In genomic region chr3:172511783-172512357, GRCh38 we compare ENCODE assay signal across 10 cellular contexts. TPM values are rescaled to one million over a fixed set of nuclear protein-coding genes. Genes with fewer than 3 reads are reported as not detected.
DNase-seq lines count a peak whose midpoint lies in the region; ATAC-seq and TF ChIP-seq lines count a peak whose summit lies in the region.
"Had no signal": no experiment of that assay in that cellular context is flagged by ENCODE, and none has a peak within 500 bp of the region (broad histone marks: within the 10 kb centered on the region; RNA-seq: fewer than 3 reads in every experiment).

No MANE protein-coding gene starts in this region.

- no TSS peak for BruUV-seq in A673 (replicated peaks; lab: Mats Ljungman, UMichigan)

- peak overlapping the region; percentile 67 for H3K4me3 Mint-ChIP-seq in activated CD4-positive, alpha-beta T cell treated with anti-CD3 and anti-CD28 coated beads for 36 hours
- H3K4me3 Mint-ChIP-seq in T-helper 2 cell treated with Interferon-gamma antibody and Interleukin-4, amounts not matched to agents 5 μg/mL and 100 μg/mL, for 36 hours, result peak overlapping the region; percentile 74
- H3K4me3 Mint-ChIP-seq in osteocyte (ENCODE audit: unreplicated experiment), result no peak overlapping the region

- H3K27ac ChIP-seq in skeletal muscle tissue (ENCODE audit: low read depth, low read length), result peak overlapping the region; percentile 13
- H3K27ac ChIP-seq in A673 (ENCODE audit: low read depth, low read length, poor library complexity, severe bottlenecking), result no peak overlapping the region
- H3K27ac ChIP-seq: A549, SK-N-MC had no signal

- CTCF ChIA-PET in activated CD4-positive, alpha-beta T cell treated with anti-CD3 and anti-CD28 coated beads for 36 hours (lab: Charles Lee), result interaction anchor here (0.7 to 2.8 kb wide), 6 partner anchors 9 to 84 kb away, joined by 3 to 19 read pairs (median 4); no protein-coding TSS in a partner anchor
- CTCF ChIA-PET in A673 (lab: Charles Lee), result no interaction called here

- no peaks in the 10 kb centered on the region for H3K27me3 ChIP-seq in skeletal muscle tissue (ENCODE audit: control insufficient read depth in 3 of 3, insufficient read depth in 3 of 3, low read length in 3 of 3)
- H3K27me3 ChIP-seq in A673 (replicated peaks; ENCODE audit: insufficient read depth, low read depth, low read length, poor library complexity), result no peaks in the 10 kb centered on the region

- peak; percentile 71 for ATAC-seq in activated CD4-positive, alpha-beta T cell treated with anti-CD3 and anti-CD28 coated beads for 36 hours
- peak; percentile 50 for ATAC-seq in HG02642 (IDR thresholded peaks at IDR 0.05; ENCODE audit: poor library complexity, unreplicated experiment)
- ATAC-seq: A549 had no signal

- no peaks in the 10 kb centered on the region for H3K9me3 Mint-ChIP-seq in activated CD4-positive, alpha-beta T cell treated with anti-CD3 and anti-CD28 coated beads for 36 hours (ENCODE audit: low read depth)
- no peaks in the 10 kb centered on the region for H3K9me3 Mint-ChIP-seq in T-helper 2 cell treated with Interferon-gamma antibody and Interleukin-4, amounts not matched to agents 5 μg/mL and 100 μg/mL, for 36 hours
- H3K9me3 Mint-ChIP-seq in osteocyte (ENCODE audit: unreplicated experiment), result no peaks in the 10 kb centered on the region

- POLR2A ChIA-PET in activated CD4-positive, alpha-beta T cell treated with anti-CD3 and anti-CD28 coated beads for 36 hours (lab: Charles Lee), result interaction anchor here (0.5 to 1.4 kb wide), 2 partner anchors 80 to 671 kb away, joined by 3 to 4 read pairs; no protein-coding TSS in a partner anchor
- POLR2A ChIA-PET in A673 (lab: Charles Lee; ENCODE audit: low non-redundant PET), result no interaction called here

- no peak for TF ChIP-seq CTCF in osteocyte (IDR thresholded peaks at IDR 0.05)
- no peak for TF ChIP-seq CTCF in A673 (conservative IDR thresholded peaks at IDR 0.05; ENCODE audit: low read depth, low read length)

- H3K27me3 Mint-ChIP-seq in activated CD4-positive, alpha-beta T cell treated with anti-CD3 and anti-CD28 coated beads for 36 hours, result no peaks in the 10 kb centered on the region
- H3K27me3 Mint-ChIP-seq in T-helper 2 cell treated with Interferon-gamma antibody and Interleukin-4, amounts not matched to agents 5 μg/mL and 100 μg/mL, for 36 hours (ENCODE audit: low read depth), result no peaks in the 10 kb centered on the region
- H3K27me3 Mint-ChIP-seq in osteocyte (ENCODE audit: unreplicated experiment), result peaks cover 42% of the 10 kb centered on the region

- peaks cover 72% of the 10 kb centered on the region for H3K36me3 Mint-ChIP-seq in activated CD4-positive, alpha-beta T cell treated with anti-CD3 and anti-CD28 coated beads for 36 hours (ENCODE audit: low read depth)
- H3K36me3 Mint-ChIP-seq in T-helper 2 cell treated with Interferon-gamma antibody and Interleukin-4, amounts not matched to agents 5 μg/mL and 100 μg/mL, for 36 hours (ENCODE audit: low read depth), result peaks cover 94% of the 10 kb centered on the region
- H3K36me3 Mint-ChIP-seq in osteocyte (ENCODE audit: unreplicated experiment), result no peaks in the 10 kb centered on the region

- peak; percentile 47 for DNase-seq in activated CD4-positive, alpha-beta T cell treated with anti-CD3 and anti-CD28 coated beads for 36 hours
- no peak for DNase-seq in activated CD4-positive, alpha-beta T cell treated with anti-CD3 and anti-CD28 coated beads for 1 hour
- DNase-seq in T-helper 2 cell treated with Interferon-gamma antibody and Interleukin-4, amounts not matched to agents 5 μg/mL and 100 μg/mL, for 36 hours (ENCODE audit: low spot score), result peak; percentile 41
- no peak for DNase-seq in AG20443 (ENCODE audit: low spot score)
- no peak for DNase-seq in osteocyte (ENCODE audit: extremely low spot score, unreplicated experiment)
- no peak for DNase-seq in A673 (ENCODE audit: low spot score)

- peaks cover 61% of the 10 kb centered on the region for H3K4me1 Mint-ChIP-seq in activated CD4-positive, alpha-beta T cell treated with anti-CD3 and anti-CD28 coated beads for 36 hours
- H3K4me1 Mint-ChIP-seq in T-helper 2 cell treated with Interferon-gamma antibody and Interleukin-4, amounts not matched to agents 5 μg/mL and 100 μg/mL, for 36 hours (ENCODE audit: low read depth), result peaks cover 80% of the 10 kb centered on the region
- H3K4me1 Mint-ChIP-seq in osteocyte (ENCODE audit: unreplicated experiment), result no peaks in the 10 kb centered on the region

- no peak overlapping the region for H3K9ac ChIP-seq in skeletal muscle tissue (ENCODE audit: low read depth in 1 of 3, low read length in 3 of 3)

- intact Hi-C loops in activated CD4-positive, alpha-beta T cell treated with anti-CD3 and anti-CD28 coated beads for 36 hours (cut with DNase I, micrococcal nuclease), result loop anchor here (1.0 to 10.0 kb wide), 4 partner anchors 18 to 1637 kb away; partner anchors contain the start of gene RPL22L1 (in 1 of the 2)
- intact Hi-C loops in A673 (cut with micrococcal nuclease; ENCODE audit: unreplicated experiment), result no loop called here

- no peak overlapping the region for H3K4me3 ChIP-seq in skeletal muscle tissue (ENCODE audit: low read length in 3 of 3)
- no peak overlapping the region for H3K4me3 ChIP-seq in A673 (ENCODE audit: low read depth, low read length, poor library complexity, severe bottlenecking)
- H3K4me3 ChIP-seq: A549, SK-N-MC had no signal

- peaks cover 3 to 10% (median 9%) of the 10 kb centered on the region in 3 donors for H3K36me3 ChIP-seq in skeletal muscle tissue (ENCODE audit: control insufficient read depth in 3 of 3, insufficient read depth in 3 of 3, low read length in 3 of 3)
- no peaks in the 10 kb centered on the region for H3K36me3 ChIP-seq in A673 (ENCODE audit: insufficient read depth, low read length, poor library complexity, severe bottlenecking)

- peak overlapping the region; percentile 92 for H3K27ac Mint-ChIP-seq in activated CD4-positive, alpha-beta T cell treated with anti-CD3 and anti-CD28 coated beads for 36 hours
- H3K27ac Mint-ChIP-seq in T-helper 2 cell treated with Interferon-gamma antibody and Interleukin-4, amounts not matched to agents 5 μg/mL and 100 μg/mL, for 36 hours, result peak overlapping the region; percentile 89
- H3K27ac Mint-ChIP-seq in osteocyte (ENCODE audit: unreplicated experiment), result no peak overlapping the region

- H3K4me1 ChIP-seq in skeletal muscle tissue (ENCODE audit: control insufficient read depth in 3 of 3, insufficient read depth in 3 of 3, low read length in 3 of 3) (peaks cover 14 to 18% (median 17%) of the 10 kb centered on the region in 3 donors), A673 (ENCODE audit: insufficient read depth, low read length, poor library complexity, severe bottlenecking) (no peaks in the 10 kb centered on the region)

- H3K9me3 ChIP-seq in skeletal muscle tissue (ENCODE audit: control insufficient read depth in 3 of 3, low read length in 3 of 3) (no peaks in the 10 kb centered on the region), A673 (ENCODE audit: low read depth, low read length, poor library complexity, severe bottlenecking) (no peaks in the 10 kb centered on the region)
- H3K9me3 ChIP-seq: A549 had no signal

RNA-seq across cellular contexts. Expression of gene TNFSF10, which starts 11.4 kb away (rescaled TPM):
- 10 to 100 TPM; 33.1 to 34.8 TPM for total RNA-seq in activated CD4-positive, alpha-beta T cell treated with anti-CD3 and anti-CD28 coated beads for 36 hours
- total RNA-seq in skeletal muscle tissue (9.9 TPM), osteocyte (not detected in 2 replicates), A673 (2021) (not detected in 2 replicates)

Comparison
In these comparisons a context has a peak if more than half of its experiments do, and no peak if none do; other contexts are left out.
1. DNase-seq: peak in activated CD4-positive, alpha-beta T cell treated with anti-CD3 and anti-CD28 coated beads for 36 hours (single experiment) and T-helper 2 cell treated with Interferon-gamma antibody and Interleukin-4, amounts not matched to agents 5 μg/mL and 100 μg/mL, for 36 hours (single experiment); none in activated CD4-positive, alpha-beta T cell treated with anti-CD3 and anti-CD28 coated beads for 1 hour (single experiment), AG20443 (single experiment), osteocyte (single experiment) and A673 (single experiment).